In genomic region chr14:71647086-71647784, GRCh38 we compare ENCODE assay signal across 12 cellular contexts.
DNase-seq lines count a peak whose midpoint lies in the region; ATAC-seq and TF ChIP-seq lines count a peak whose summit lies in the region.
"Had no signal": no experiment of that assay in that cellular context is flagged by ENCODE, and none has a peak within 500 bp of the region (broad histone marks: within the 10 kb centered on the region; RNA-seq: fewer than 3 reads in every experiment).

No MANE protein-coding gene starts in this region.

- DNase-seq in ELF-1 (ENCODE audit: low read depth, low spot score) (peak; percentile 40), NCI-H2196 treated with DMSO at 0.1 percent for 48 hours (lab: John Stamatoyannopoulos, UW; ENCODE audit: unreplicated experiment) (peak; percentile 23), progenitor cell of endocrine pancreas (ENCODE audit: low spot score, unreplicated experiment) (no peak)
- DNase-seq in naive thymus-derived CD4-positive, alpha-beta T cell: no peak
- DNase-seq: activated naive CD8-positive, alpha-beta T cell treated with anti-CD3 and anti-CD28 coated beads for 36 hours; NCI-H446 treated with DMSO at 0.1 percent for 48 hours; T-helper 1 cell had no signal

- no peaks in the 10 kb centered on the region for H3K27me3 ChIP-seq in naive thymus-derived CD4-positive, alpha-beta T cell (ENCODE audit: control insufficient read depth in 2 of 2, insufficient read depth in 2 of 2, low read length in 2 of 2)

- H3K27ac Mint-ChIP-seq in progenitor cell of endocrine pancreas: peak overlapping the region; percentile 93
- no peak overlapping the region for H3K27ac Mint-ChIP-seq in naive thymus-derived CD4-positive, alpha-beta T cell
- H3K27ac Mint-ChIP-seq: activated naive CD8-positive, alpha-beta T cell treated with anti-CD3 and anti-CD28 coated beads for 36 hours had no signal

- H3K27me3 Mint-ChIP-seq in progenitor cell of endocrine pancreas: no peaks in the 10 kb centered on the region
- H3K27me3 Mint-ChIP-seq in naive thymus-derived CD4-positive, alpha-beta T cell: no peaks in the 10 kb centered on the region
- H3K27me3 Mint-ChIP-seq: activated naive CD8-positive, alpha-beta T cell treated with anti-CD3 and anti-CD28 coated beads for 36 hours had no signal

- intact Hi-C loops in naive thymus-derived CD4-positive, alpha-beta T cell (cut with micrococcal nuclease): no loop called here

- TF ChIP-seq CTCF in progenitor cell of endocrine pancreas (IDR thresholded peaks at IDR 0.05; ENCODE audit: unreplicated experiment): no peak

- H3K4me1 ChIP-seq in naive thymus-derived CD4-positive, alpha-beta T cell (ENCODE audit: control insufficient read depth in 2 of 2, insufficient read depth in 2 of 2, low read length in 2 of 2): no peaks in the 10 kb centered on the region

- peaks cover 34% of the 10 kb centered on the region for H3K36me3 Mint-ChIP-seq in progenitor cell of endocrine pancreas (ENCODE audit: insufficient read depth)
- peaks cover 14 to 75% (median 66%) of the 10 kb centered on the region in 5 donors for H3K36me3 Mint-ChIP-seq in naive thymus-derived CD4-positive, alpha-beta T cell

- POLR2A ChIA-PET in naive thymus-derived CD4-positive, alpha-beta T cell (lab: Charles Lee): interaction anchor here (0.6 kb wide), 1 partner anchor 70 kb away, joined by 6 read pairs; no protein-coding TSS in a partner anchor

- H3K4me3 ChIP-seq in naive thymus-derived CD4-positive, alpha-beta T cell (ENCODE audit: low read length): no peak overlapping the region

- CTCF ChIA-PET in naive thymus-derived CD4-positive, alpha-beta T cell (lab: Charles Lee): interaction anchor here (0.7 kb wide), 1 partner anchor 106 kb away, joined by 3 read pairs; no protein-coding TSS in a partner anchor

- H3K9me3 ChIP-seq in naive thymus-derived CD4-positive, alpha-beta T cell (ENCODE audit: control insufficient read depth in 2 of 3, low read length in 3 of 3): peaks cover 0 to 4% (median 0%) of the 10 kb centered on the region in 3 experiments

- H3K9me3 Mint-ChIP-seq in progenitor cell of endocrine pancreas (ENCODE audit: low read depth): peaks cover 17% of the 10 kb centered on the region
- H3K9me3 Mint-ChIP-seq in naive thymus-derived CD4-positive, alpha-beta T cell: peaks cover 0 to 34% (median 18%) of the 10 kb centered on the region in 11 donors

- peaks cover 21% of the 10 kb centered on the region for H3K4me1 Mint-ChIP-seq in progenitor cell of endocrine pancreas (ENCODE audit: low read depth)
- H3K4me1 Mint-ChIP-seq in naive thymus-derived CD4-positive, alpha-beta T cell: peaks cover 0 to 3% (median 0%) of the 10 kb centered on the region in 7 donors
- H3K4me1 Mint-ChIP-seq: activated naive CD8-positive, alpha-beta T cell treated with anti-CD3 and anti-CD28 coated beads for 36 hours had no signal

- peak overlapping the region; percentile 17 for H3K4me3 Mint-ChIP-seq in progenitor cell of endocrine pancreas (ENCODE audit: low read depth)
- H3K4me3 Mint-ChIP-seq in naive thymus-derived CD4-positive, alpha-beta T cell: no peak overlapping the region
- H3K4me3 Mint-ChIP-seq: activated naive CD8-positive, alpha-beta T cell treated with anti-CD3 and anti-CD28 coated beads for 36 hours had no signal

- no peak overlapping the region for H3K27ac ChIP-seq in naive thymus-derived CD4-positive, alpha-beta T cell (ENCODE audit: low read depth, low read length)
- H3K27ac ChIP-seq: C4-2B had no signal

- peaks cover 0 to 15% (median 0%) of the 10 kb centered on the region in 3 experiments for H3K36me3 ChIP-seq in naive thymus-derived CD4-positive, alpha-beta T cell (ENCODE audit: control insufficient read depth in 2 of 3, insufficient read depth in 3 of 3, low read length in 3 of 3)

- ATAC-seq in esophagus mucosa: peak; percentile 87
- no peak for ATAC-seq in HG03571 (IDR thresholded peaks at IDR 0.05; ENCODE audit: unreplicated experiment)
- no peak for ATAC-seq in naive thymus-derived CD4-positive, alpha-beta T cell
- ATAC-seq in GM21786 (IDR thresholded peaks at IDR 0.05; ENCODE audit: unreplicated experiment): no peak
- no peak for ATAC-seq in HG02884 (IDR thresholded peaks at IDR 0.05; ENCODE audit: unreplicated experiment)

Comparison
In these comparisons a context has a peak if more than half of its experiments do, and no peak if none do; other contexts are left out.
1. DNase-seq: peak in ELF-1 (single experiment) and NCI-H2196 treated with DMSO at 0.1 percent for 48 hours (single experiment); none in progenitor cell of endocrine pancreas (single experiment) and naive thymus-derived CD4-positive, alpha-beta T cell (0 of 9).